15 cellular contexts compared by ENCODE assay signal in genomic region chr3:15769256-15769915, GRCh38. TPM values are rescaled to one million over a fixed set of nuclear protein-coding genes. Genes with fewer than 3 reads are reported as not detected.
DNase-seq lines count a peak whose midpoint lies in the region; ATAC-seq and FAIRE-seq lines count a peak whose summit lies in the region.
"Had no signal": no experiment of that assay in that cellular context is flagged by ENCODE, and none has a peak within 500 bp of the region (broad histone marks: within the 10 kb centered on the region; RNA-seq: fewer than 3 reads in every experiment).

No MANE protein-coding gene starts in this region.

- H2AK5ac ChIP-seq in mesenchymal stem cell (ENCODE audit: low read length, severe bottlenecking), result no peak overlapping the region

- no peaks in the 10 kb centered on the region for H3K9me3 ChIP-seq in mesenchymal stem cell (ENCODE audit: control insufficient read depth, low read length)
- H3K9me3 ChIP-seq: HAP-1, neutrophil, upper lobe of left lung had no signal

- no peak overlapping the region for H2BK15ac ChIP-seq in mesenchymal stem cell (ENCODE audit: low read depth, poor library complexity, severe bottlenecking)

- no peak overlapping the region for H3K14ac ChIP-seq in mesenchymal stem cell (ENCODE audit: low read length in 2 of 2)

- no peak overlapping the region for H4K91ac ChIP-seq in mesenchymal stem cell (ENCODE audit: low read length)

- H3K9me3 Mint-ChIP-seq in activated T-helper 17 cell treated with anti-CD3 and anti-CD28 coated beads, Interleukin-2, amount 50 U/mL, for 72 hours, result no peaks in the 10 kb centered on the region

- H3K4me2 ChIP-seq in mesenchymal stem cell (ENCODE audit: low read length, poor library complexity, severe bottlenecking), result no peak overlapping the region

- WGBS in mesenchymal stem cell, result no CpG with 5 or more reads among the region's 2 CpGs

- peaks cover 2 to 73% of the 10 kb centered on the region in 2 experiments for H3K36me3 ChIP-seq in mesenchymal stem cell (ENCODE audit: control insufficient read depth in 1 of 2, insufficient read depth in 2 of 2, low read depth in 1 of 2, low read length in 2 of 2)
- H3K36me3 ChIP-seq: HAP-1 had no signal

- no peak overlapping the region for H2BK120ac ChIP-seq in mesenchymal stem cell (ENCODE audit: low read depth, low read length)

- peak; percentile 80 for FAIRE-seq in G401.6 (lab: Jason Lieb, UNC)

- peak overlapping the region; percentile 97 for H3K27ac Mint-ChIP-seq in activated T-helper 17 cell treated with anti-CD3 and anti-CD28 coated beads, Interleukin-2, amount 50 U/mL, for 72 hours

- no peak overlapping the region for H2BK12ac ChIP-seq in mesenchymal stem cell (ENCODE audit: low read length in 2 of 2)

- H3K9ac ChIP-seq in mesenchymal stem cell (ENCODE audit: low read length), result peak overlapping the region; percentile 87

- DNase-seq in mesenchymal stem cell (no peak), NCI-H774 (lab: John Stamatoyannopoulos, UW) (no peak), NCI-H2081 treated with DMSO at 0.1 percent for 48 hours (lab: John Stamatoyannopoulos, UW) (no peak)
- DNase-seq: activated T-cell treated with anti-CD3 and anti-CD28 coated beads, Interleukin-2, amount 50 U/mL, for 48 hours; dorsolateral prefrontal cortex; NCI-H2171 had no signal

- H3K18ac ChIP-seq in mesenchymal stem cell (ENCODE audit: low read depth in 1 of 2, low read length in 2 of 2), result no peak overlapping the region

- peaks cover 4% of the 10 kb centered on the region for H3K4me1 ChIP-seq in mesenchymal stem cell (ENCODE audit: control insufficient read depth, insufficient read depth, low read depth, low read length)
- H3K4me1 ChIP-seq: HAP-1 had no signal

- no peak overlapping the region for H3K4ac ChIP-seq in mesenchymal stem cell (ENCODE audit: low read depth in 1 of 2, low read length in 2 of 2)

- peak overlapping the region in 1 of 2 experiments; percentile 17 for H3K4me3 ChIP-seq in mesenchymal stem cell (ENCODE audit: insufficient read depth in 1 of 2, low read depth in 1 of 2, low read length in 2 of 2)
- H3K4me3 ChIP-seq: dorsolateral prefrontal cortex, HAP-1, upper lobe of left lung had no signal

- H3K79me1 ChIP-seq in mesenchymal stem cell (replicated peaks; ENCODE audit: low read length, poor library complexity, severe bottlenecking), result no peaks in the 10 kb centered on the region

- H4K8ac ChIP-seq in mesenchymal stem cell (ENCODE audit: low read length), result no peak overlapping the region

- ATAC-seq in HG02938 (IDR thresholded peaks at IDR 0.05; ENCODE audit: unreplicated experiment), result peak; percentile 47
- no peak for ATAC-seq in activated T-helper 17 cell treated with anti-CD3 and anti-CD28 coated beads, Interleukin-2, amount 50 U/mL, for 72 hours (replicated peaks)
- no peak for ATAC-seq in HG03520 (IDR thresholded peaks at IDR 0.05; ENCODE audit: unreplicated experiment)
- no peak for ATAC-seq in GM21390 (IDR thresholded peaks at IDR 0.05; ENCODE audit: unreplicated experiment)

- H3K23ac ChIP-seq in mesenchymal stem cell (ENCODE audit: low read length in 2 of 2), result no peak overlapping the region

- H2AFZ ChIP-seq in mesenchymal stem cell (ENCODE audit: low read depth, low read length), result no peak overlapping the region

- H3K36me3 Mint-ChIP-seq in activated T-helper 17 cell treated with anti-CD3 and anti-CD28 coated beads, Interleukin-2, amount 50 U/mL, for 72 hours (ENCODE audit: low read depth), result peaks cover 50% of the 10 kb centered on the region

- H3K4me3 Mint-ChIP-seq in activated T-helper 17 cell treated with anti-CD3 and anti-CD28 coated beads, Interleukin-2, amount 50 U/mL, for 72 hours, result peak overlapping the region; percentile 77
- H3K4me3 Mint-ChIP-seq: T-helper 2 cell treated with Interferon-gamma antibody and Interleukin-4, amounts not matched to agents 5 μg/mL and 100 μg/mL, for 36 hours had no signal

- peak overlapping the region; percentile 38 for H2BK5ac ChIP-seq in mesenchymal stem cell (ENCODE audit: low read depth, low read length, poor library complexity, severe bottlenecking)

- H3K27me3 Mint-ChIP-seq in activated T-helper 17 cell treated with anti-CD3 and anti-CD28 coated beads, Interleukin-2, amount 50 U/mL, for 72 hours, result no peaks in the 10 kb centered on the region

- H3K27me3 ChIP-seq in mesenchymal stem cell (ENCODE audit: control insufficient read depth in 1 of 2, insufficient read depth in 1 of 2, low read length in 2 of 2), result no peaks in the 10 kb centered on the region
- H3K27me3 ChIP-seq: dorsolateral prefrontal cortex, neutrophil, upper lobe of left lung had no signal

- peak overlapping the region; percentile 94 for H3K27ac ChIP-seq in mesenchymal stem cell (ENCODE audit: low read length, poor library complexity, severe bottlenecking)
- H3K27ac ChIP-seq: neutrophil had no signal

- peaks cover 40% of the 10 kb centered on the region for H3K4me1 Mint-ChIP-seq in activated T-helper 17 cell treated with anti-CD3 and anti-CD28 coated beads, Interleukin-2, amount 50 U/mL, for 72 hours

RNA-seq across cellular contexts. Expression of gene ANKRD28, which starts 28.4 kb away (rescaled TPM):
- total RNA-seq in activated T-helper 17 cell treated with anti-CD3 and anti-CD28 coated beads, Interleukin-2, amount 50 U/mL, for 72 hours, result 10 to 100 TPM; 54.5 to 69.3 TPM
- 38.8 TPM for polyA plus RNA-seq in mesenchymal stem cell (2013, experiment 1 of 2)
- 42.1 TPM for polyA plus RNA-seq in mesenchymal stem cell (2013, experiment 2 of 2)
